8 cellular contexts compared by ENCODE assay signal in genomic region chr7:38178004-38178694, GRCh38. TPM values are rescaled to one million over a fixed set of nuclear protein-coding genes. Genes with fewer than 3 reads are reported as not detected.
A peak's percentile ranks its signal among the peaks of the same experiment; 100 is the strongest.
DNase-seq lines count a peak whose midpoint lies in the region; TF ChIP-seq lines count a peak whose summit lies in the region.

Gene STARD3NL (plus strand): TSS chr7:38178245. CDS start chr7:38207505, 29,260 bp downstream.

- no peak for TF ChIP-seq CTCF in GM20000 (IDR thresholded peaks at IDR 0.05; ENCODE audit: extremely low read depth, missing control alignments)

- no peaks in the 10 kb centered on the region for H3K36me3 ChIP-seq in effector memory CD4-positive, alpha-beta T cell (ENCODE audit: control insufficient read depth, insufficient read depth, low read length)

- H3K4me3 ChIP-seq in effector memory CD4-positive, alpha-beta T cell (ENCODE audit: insufficient read depth, low read depth, low read length, poor library complexity, severe bottlenecking), result peak within 1 kb of the TSS; percentile 95

- H3K27ac ChIP-seq in effector memory CD4-positive, alpha-beta T cell (ENCODE audit: insufficient read depth, low read length, poor library complexity, severe bottlenecking), result peak within 1 kb of the TSS; percentile 81

- H3K9me3 ChIP-seq in effector memory CD4-positive, alpha-beta T cell (ENCODE audit: control insufficient read depth, low read length), result no peaks in the 10 kb centered on the region

- CTCF ChIA-PET in activated CD8-positive, alpha-beta memory T cell treated with anti-CD3 and anti-CD28 coated beads for 36 hours (lab: Charles Lee), result interaction anchor here (0.7 to 1.2 kb wide), 4 partner anchors 8 to 193 kb away, joined by 3 read pairs; no protein-coding TSS in a partner anchor

- DNase-seq in COLO668 (lab: John Stamatoyannopoulos, UW; ENCODE audit: unreplicated experiment) (peak; percentile 99), GM20000 (ENCODE audit: low spot score) (peak; percentile 97), HT-29 (ENCODE audit: low spot score) (peak; percentile 100), NOMO-1 (lab: John Stamatoyannopoulos, UW; ENCODE audit: unreplicated experiment in 2 of 2) (peak; percentile 94 to 97), lung microvascular endothelial cell (ENCODE audit: low read depth in 2 of 2) (peak; percentile 100)
- DNase-seq in effector memory CD4-positive, alpha-beta T cell, result peak; percentile 82 to 91 (median 85)
- peak; percentile 83 to 94 (median 86) for DNase-seq in stimulated activated CD4-positive, alpha-beta T cell treated with anti-CD3 and anti-CD28 coated beads, TNF-alpha, amount 100 ng/mL, for 48 hours (ENCODE audit: low read depth in 3 of 3)

- POLR2A ChIA-PET in activated CD8-positive, alpha-beta memory T cell treated with anti-CD3 and anti-CD28 coated beads for 36 hours (lab: Charles Lee), result no interaction called here

- no peaks in the 10 kb centered on the region for H3K27me3 ChIP-seq in effector memory CD4-positive, alpha-beta T cell (replicated peaks; ENCODE audit: control insufficient read depth, insufficient read depth, low read length, poor library complexity, severe bottlenecking)

- H3K4me1 ChIP-seq in effector memory CD4-positive, alpha-beta T cell (ENCODE audit: control insufficient read depth, insufficient read depth, low read length, poor library complexity, severe bottlenecking), result peaks cover 7% of the 10 kb centered on the region

RNA-seq across cellular contexts. Expression of gene STARD3NL, which starts in this region (rescaled TPM):
- 25.5 and 25.8 TPM in 2 replicates for total RNA-seq in HT-29 (2014; rRNA removed; shearing (Covaris generic))
- 10 to 100 TPM; 46.4 to 48.1 TPM for total RNA-seq in activated CD8-positive, alpha-beta memory T cell treated with anti-CD3 and anti-CD28 coated beads for 36 hours
- total RNA-seq in lung microvascular endothelial cell, result 85.2 and 107 TPM in 2 replicates

Comparison
In these comparisons a context has a peak if more than half of its experiments do, and no peak if none do; other contexts are left out.
1. Peak in every context shown above with its lines: DNase-seq, H3K4me3 ChIP-seq and H3K27ac ChIP-seq.